Comparison of ENCODE assay signal across 9 cellular contexts in genomic region chr17:44308865-44309264, GRCh38. TPM values are rescaled to one million over a fixed set of nuclear protein-coding genes. Genes with fewer than 3 reads are reported as not detected.
DNase-seq lines count a peak whose midpoint lies in the region; ATAC-seq and TF ChIP-seq lines count a peak whose summit lies in the region.
"Had no signal": no experiment of that assay in that cellular context is flagged by ENCODE, and none has a peak within 500 bp of the region (broad histone marks: within the 10 kb centered on the region; RNA-seq: fewer than 3 reads in every experiment).

No MANE protein-coding gene starts in this region.

- intact Hi-C loops in right cardiac atrium (cut with DNase I): no loop called here

- H3K27ac ChIP-seq in Peyer's patch: no peak overlapping the region
- no peak overlapping the region for H3K27ac ChIP-seq in right cardiac atrium (ENCODE audit: low read length)

- H3K36me3 Mint-ChIP-seq in stimulated activated effector memory CD8-positive, alpha-beta T cell treated with anti-CD3 and anti-CD28 coated beads, Interleukin-12 subunit alpha, Interleukin-12 subunit beta, amount 100 ng/mL, for 72 hours: no peaks in the 10 kb centered on the region
- H3K36me3 Mint-ChIP-seq: activated naive CD4-positive, alpha-beta T cell treated with anti-CD3 and anti-CD28 coated beads, Interleukin-2, amount 50 U/mL, for 72 hours had no signal

- peak; percentile 1 to 13 for ATAC-seq in right cardiac atrium
- no peak for ATAC-seq in stimulated activated effector memory CD8-positive, alpha-beta T cell treated with anti-CD3 and anti-CD28 coated beads, Interleukin-12 subunit alpha, Interleukin-12 subunit beta, amount 100 ng/mL, for 72 hours
- no peak for ATAC-seq in GM18511 (IDR thresholded peaks at IDR 0.05; ENCODE audit: unreplicated experiment)

- H3K9me3 Mint-ChIP-seq in stimulated activated effector memory CD8-positive, alpha-beta T cell treated with anti-CD3 and anti-CD28 coated beads, Interleukin-12 subunit alpha, Interleukin-12 subunit beta, amount 100 ng/mL, for 72 hours: no peaks in the 10 kb centered on the region
- H3K9me3 Mint-ChIP-seq: activated naive CD4-positive, alpha-beta T cell treated with anti-CD3 and anti-CD28 coated beads, Interleukin-2, amount 50 U/mL, for 72 hours had no signal

- no peak for TF ChIP-seq POLR2A in Peyer's patch (IDR thresholded peaks at IDR 0.05)

- H3K27ac Mint-ChIP-seq in stimulated activated effector memory CD8-positive, alpha-beta T cell treated with anti-CD3 and anti-CD28 coated beads, Interleukin-12 subunit alpha, Interleukin-12 subunit beta, amount 100 ng/mL, for 72 hours: no peak overlapping the region
- H3K27ac Mint-ChIP-seq: activated naive CD4-positive, alpha-beta T cell treated with anti-CD3 and anti-CD28 coated beads, Interleukin-2, amount 50 U/mL, for 72 hours had no signal

- 2% methylated on average over 15 of the region's 15 CpGs for WGBS in right cardiac atrium

- H3K27me3 ChIP-seq in Peyer's patch (no peaks in the 10 kb centered on the region), right cardiac atrium (ENCODE audit: control insufficient read depth, insufficient read depth) (no peaks in the 10 kb centered on the region)

- H3K9me3 ChIP-seq in Peyer's patch (no peaks in the 10 kb centered on the region), right cardiac atrium (ENCODE audit: control insufficient read depth, low read length) (no peaks in the 10 kb centered on the region)

- H3K4me3 ChIP-seq in Peyer's patch (peak overlapping the region; percentile 9 to 50 (median 36)), right cardiac atrium (ENCODE audit: low read length) (peak overlapping the region; percentile 50)

- DNase-seq in NCI-H510A treated with DMSO at 0.1 percent for 48 hours (lab: John Stamatoyannopoulos, UW) (peak; percentile 24), NCI-H510A (lab: John Stamatoyannopoulos, UW) (no peak), Peyer's patch (no peak), right cardiac atrium (peak in 1 of 3 donors; percentile 66), ureter (ENCODE audit: low spot score) (no peak), AG08395 (ENCODE audit: low spot score) (no peak)
- no peak for DNase-seq in stimulated activated effector memory CD8-positive, alpha-beta T cell treated with anti-CD3 and anti-CD28 coated beads, Interleukin-12 subunit alpha, Interleukin-12 subunit beta, amount 100 ng/mL, for 72 hours (ENCODE audit: low spot score in 2 of 2)

- no peaks in the 10 kb centered on the region for H3K36me3 ChIP-seq in Peyer's patch

- peaks cover 33% of the 10 kb centered on the region for H3K4me1 Mint-ChIP-seq in stimulated activated effector memory CD8-positive, alpha-beta T cell treated with anti-CD3 and anti-CD28 coated beads, Interleukin-12 subunit alpha, Interleukin-12 subunit beta, amount 100 ng/mL, for 72 hours

- H3K4me1 ChIP-seq in Peyer's patch: peaks cover 0 to 21% (median 11%) of the 10 kb centered on the region in 4 donors
- no peaks in the 10 kb centered on the region for H3K4me1 ChIP-seq in right cardiac atrium (ENCODE audit: control insufficient read depth, insufficient read depth, low read length)

- peak overlapping the region; percentile 32 for H3K4me3 Mint-ChIP-seq in stimulated activated effector memory CD8-positive, alpha-beta T cell treated with anti-CD3 and anti-CD28 coated beads, Interleukin-12 subunit alpha, Interleukin-12 subunit beta, amount 100 ng/mL, for 72 hours

- TF ChIP-seq CTCF in Peyer's patch (IDR thresholded peaks at IDR 0.05): no peak

RNA-seq across cellular contexts. Expression of gene RUNDC3A, which starts 0.5 kb away (rescaled TPM):
- total RNA-seq in Peyer's patch (10 to 100 TPM in 1 of 4 donors, 1 to 10 TPM in 2, under 1 TPM in 1; 0.88 to 14.9 (median 3.8) TPM), right cardiac atrium (1 to 10 TPM; 1.8 to 4.5 (median 2.3) TPM), ureter (1.3 TPM)
- 1.6 TPM for polyA plus RNA-seq in right cardiac atrium

RNA-seq across cellular contexts. Expression of gene SLC25A39, which starts 15.8 kb away (rescaled TPM):
- total RNA-seq in Peyer's patch (100 to 1,000 TPM in 3 of 4 donors, 10 to 100 TPM in 1; 97.7 to 155 (median 129) TPM), right cardiac atrium (10 to 100 TPM; 56.7 to 69.9 (median 66.4) TPM), ureter (135 TPM)
- 73.0 TPM for polyA plus RNA-seq in right cardiac atrium

RNA-seq across cellular contexts. Expression of gene GRN, which starts 36.2 kb away (rescaled TPM):
- total RNA-seq in Peyer's patch (100 to 1,000 TPM; 145 to 678 (median 492) TPM), right cardiac atrium (100 to 1,000 TPM; 158 to 215 (median 194) TPM), ureter (341 TPM)
- polyA plus RNA-seq in right cardiac atrium: 100 TPM

RNA-seq across cellular contexts. Expression of gene SLC4A1, which starts 40.9 kb away (rescaled TPM):
- total RNA-seq in Peyer's patch: not detected
- total RNA-seq in right cardiac atrium: under 1 TPM in 3 of 4 donors, not detected in 1; 0.31 to 0.72 (median 0.46) TPM
- 0.16 TPM for polyA plus RNA-seq in right cardiac atrium
- 0.08 TPM for total RNA-seq in ureter
- total RNA-seq: activated naive CD4-positive, alpha-beta T cell treated with anti-CD3 and anti-CD28 coated beads, Interleukin-2, amount 50 U/mL, for 72 hours had no signal

RNA-seq across cellular contexts. Expression of gene FAM171A2, which starts 54.8 kb away (rescaled TPM):
- total RNA-seq in Peyer's patch: 1 to 10 TPM in 1 of 4 donors, under 1 TPM in 2, not detected in 1; 0.27 to 5.0 (median 0.88) TPM
- 1 to 10 TPM; 2.4 to 4.0 (median 3.1) TPM for total RNA-seq in right cardiac atrium
- polyA plus RNA-seq in right cardiac atrium: 1.9 TPM
- 0.78 TPM for total RNA-seq in ureter

Comparison
In these comparisons a context has a peak if more than half of its experiments do, and no peak if none do; other contexts are left out.
1. ATAC-seq: peak in right cardiac atrium (2 of 2); none in stimulated activated effector memory CD8-positive, alpha-beta T cell treated with anti-CD3 and anti-CD28 coated beads, Interleukin-12 subunit alpha, Interleukin-12 subunit beta, amount 100 ng/mL, for 72 hours (single experiment) and GM18511 (single experiment).